Comparison of ENCODE assay signal across 16 cellular contexts in the genomic region with DNA sequence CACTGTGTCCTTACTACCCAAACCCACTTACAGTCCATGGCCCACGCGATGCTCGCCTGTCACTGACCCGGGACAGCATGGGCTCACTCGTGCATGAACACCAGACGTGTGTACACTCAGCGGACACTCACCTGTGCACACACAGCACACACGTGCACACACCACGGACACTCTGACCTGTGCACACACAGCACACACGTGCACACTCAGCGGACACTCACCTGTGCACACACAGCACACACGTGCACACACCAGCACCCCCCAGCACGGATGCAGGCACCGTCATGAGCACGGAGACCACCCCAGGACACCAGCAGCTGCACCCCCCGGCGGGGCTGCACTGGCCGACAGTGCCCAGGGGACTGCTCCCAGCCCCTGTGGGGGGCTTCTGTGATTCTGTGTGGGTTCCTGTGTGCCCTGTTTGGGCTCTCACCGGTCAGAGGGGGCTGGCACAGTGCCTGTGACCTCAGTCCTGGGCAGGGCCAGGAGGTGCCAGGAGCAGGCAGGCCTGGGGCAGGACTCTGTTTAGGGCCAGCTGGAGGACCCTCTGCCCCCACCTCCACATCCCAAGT. TPM values are rescaled to one million over a fixed set of nuclear protein-coding genes. Genes with fewer than 3 reads are reported as not detected.
DNase-seq lines count a peak whose midpoint lies in the region; ATAC-seq, FAIRE-seq and TF ChIP-seq lines count a peak whose summit lies in the region.
"Had no signal": no experiment of that assay in that cellular context is flagged by ENCODE, and none has a peak within 500 bp of the region (broad histone marks: within the 10 kb centered on the region; RNA-seq: fewer than 3 reads in every experiment).

No MANE protein-coding gene starts in this region.

- peaks cover 11% of the 10 kb centered on the region; the same call in 1 of the 2 replicates for H3K23me2 ChIP-seq in H1 (ENCODE audit: low read depth, low read length)

- no peaks in the 10 kb centered on the region for H3K79me1 ChIP-seq in H1 (ENCODE audit: low read depth, low read length)

- H3K14ac ChIP-seq in H1 (ENCODE audit: insufficient read length): no peak overlapping the region

- H4K8ac ChIP-seq in H1 (ENCODE audit: extremely low read depth, insufficient read depth, low read length): no peak overlapping the region; the same call in 1 of the 2 replicates

- no peak overlapping the region for H2BK20ac ChIP-seq in H1 (ENCODE audit: low read length)

- POLR2A ChIA-PET in H1 (lab: Charles Lee; ENCODE audit: partially characterized antibody): interaction anchor here (1.3 kb wide), 2 partner anchors 13 to 15 kb away, joined by 3 read pairs; no protein-coding TSS in a partner anchor

- H3K9me3 ChIP-seq in cardiac muscle cell (ENCODE audit: low read depth) (no peaks in the 10 kb centered on the region), H1 (ENCODE audit: insufficient read depth in 2 of 2, low read depth in 1 of 2, low read length in 1 of 2) (no peaks in the 10 kb centered on the region), parathyroid adenoma (ENCODE audit: control insufficient read depth, low read length) (no peaks in the 10 kb centered on the region), upper lobe of left lung (no peaks in the 10 kb centered on the region)
- H3K9me3 ChIP-seq: MG63, ovary had no signal

- DNase-seq in cardiac muscle cell (ENCODE audit: low read depth in 1 of 2, low spot score in 1 of 2) (no peak), Right ventricle myocardium superior (no peak), H1 (ENCODE audit: low read depth in 1 of 2, low spot score in 2 of 2) (no peak), upper lobe of left lung (peak in 1 of 2 donors; percentile 79), NCI-H187 (lab: John Stamatoyannopoulos, UW) (no peak), T-helper 1 cell (no peak), HuH-7 (ENCODE audit: low spot score) (no peak)
- DNase-seq: activated CD8-positive, alpha-beta memory T cell treated with anti-CD3 and anti-CD28 coated beads, Interleukin-2, amount 10 ng/mL, durations not matched to agents 7 days and 5 days; HFFc6; MG63; NCI-H2029 treated with DMSO at 0.1 percent for 48 hours; NCI-H510A treated with DMSO at 0.1 percent for 48 hours; ovary; SHP77 treated with DMSO at 0.1 percent for 48 hours had no signal

- H3K4ac ChIP-seq in H1 (replicated peaks; ENCODE audit: insufficient read length, low read depth, low read length): peak overlapping the region; percentile 53

- H3K4me1 ChIP-seq in cardiac muscle cell (ENCODE audit: low read depth) (peaks cover 36% of the 10 kb centered on the region), H1 (replicated peaks in 1 of 4; ENCODE audit: control insufficient read depth in 3 of 4, insufficient read depth in 4 of 4, low read length in 3 of 4) (peaks cover 5 to 21% (median 11%) of the 10 kb centered on the region in 4 experiments), parathyroid adenoma (peaks cover 5% of the 10 kb centered on the region), upper lobe of left lung (peaks cover 31 to 56% (median 37%) of the 10 kb centered on the region in 4 donors)

- TF ChIP-seq EP300 in H1 (IDR thresholded peaks at IDR 0.05; ENCODE audit: borderline replicate concordance in 1 of 2, low read depth in 2 of 2, low read length in 2 of 2) (no peak), upper lobe of left lung (IDR thresholded peaks at IDR 0.05) (no peak)

- TF ChIP-seq CTCF in cardiac muscle cell (IDR thresholded peaks at IDR 0.05; ENCODE audit: low read depth, low read length) (no peak), H1 (IDR thresholded peaks at IDR 0.05; ENCODE audit: control extremely low read depth in 1 of 3, insufficient read depth in 1 of 3, low read depth in 1 of 3, low read length in 3 of 3) (no peak), parathyroid adenoma (IDR thresholded peaks at IDR 0.05) (no peak), upper lobe of left lung (IDR thresholded peaks at IDR 0.05) (no peak)

- peak overlapping the region; percentile 75 for H2BK5ac ChIP-seq in H1 (ENCODE audit: low read depth, low read length)

- no peaks in the 10 kb centered on the region for H3K79me2 ChIP-seq in H1 (ENCODE audit: control insufficient read depth in 1 of 2, insufficient read depth in 2 of 2, low read length in 2 of 2)
- H3K79me2 ChIP-seq in parathyroid adenoma: no peaks in the 10 kb centered on the region

- H3K9ac ChIP-seq in H1 (replicated peaks in 1 of 4; ENCODE audit: extremely low read depth in 1 of 4, low read depth in 3 of 4, low read length in 3 of 4): no peak overlapping the region
- H3K9ac ChIP-seq in parathyroid adenoma: no peak overlapping the region

- no peak for FAIRE-seq in H1 (lab: Jason Lieb, UNC)
- FAIRE-seq: colon had no signal

- TF ChIP-seq POLR2A in H1 (IDR thresholded peaks at IDR 0.05; ENCODE audit: control extremely low read depth in 1 of 2, low read depth in 2 of 2, low read length in 2 of 2) (no peak), upper lobe of left lung (IDR thresholded peaks at IDR 0.05) (no peak)

- peak overlapping the region; percentile 92 for H3K23ac ChIP-seq in H1 (ENCODE audit: insufficient read length)

- H3K36me3 ChIP-seq in cardiac muscle cell (no peaks in the 10 kb centered on the region), H1 (ENCODE audit: control insufficient read depth in 2 of 4, insufficient read depth in 4 of 4, low read length in 3 of 4) (no peaks in the 10 kb centered on the region), parathyroid adenoma (ENCODE audit: control insufficient read depth, insufficient read depth, low read length) (no peaks in the 10 kb centered on the region), upper lobe of left lung (no peaks in the 10 kb centered on the region)
- H3K36me3 ChIP-seq: MG63, ovary had no signal

- no peak overlapping the region for H2BK120ac ChIP-seq in H1 (replicated peaks; ENCODE audit: low read depth, low read length)

- intact Hi-C loops in Right ventricle myocardium superior (cut with DNase I): no loop called here

- ATAC-seq in Right ventricle myocardium superior (ENCODE audit: poor library complexity): no peak
- ATAC-seq in upper lobe of left lung (ENCODE audit: low FRiP score in 2 of 2): no peak
- ATAC-seq: activated CD8-positive, alpha-beta memory T cell treated with anti-CD3 and anti-CD28 coated beads, Interleukin-2, amount 10 ng/mL, durations not matched to agents 7 days and 5 days had no signal

- no peak overlapping the region for H3K56ac ChIP-seq in H1 (replicated peaks; ENCODE audit: insufficient read length, low read depth, low read length)

- H3K18ac ChIP-seq in H1 (ENCODE audit: extremely low read depth, low read length): peak overlapping the region; percentile 48; the same call in 1 of the 2 replicates

- H3K4me2 ChIP-seq in H1 (ENCODE audit: insufficient read depth in 1 of 2, low read depth in 2 of 2, low read length in 2 of 2): no peak overlapping the region
- no peak overlapping the region for H3K4me2 ChIP-seq in parathyroid adenoma (ENCODE audit: low read length)

- H4K91ac ChIP-seq in H1 (replicated peaks; ENCODE audit: insufficient read length, low read length): peak overlapping the region; percentile 91

- no peak for TF ChIP-seq RAD21 in H1 (IDR thresholded peaks at IDR 0.05 in 1 of 2, conservative IDR thresholded peaks at IDR 0.05 in 1 of 2; ENCODE audit: low read depth in 2 of 2, low read length in 2 of 2)

- CTCF ChIA-PET in H1 (lab: Charles Lee; ENCODE audit: partially characterized antibody): interaction anchor here (0.8 to 2.1 kb wide), 5 partner anchors 17 to 121 kb away, joined by 3 to 6 read pairs (median 3); no protein-coding TSS in a partner anchor

- H3K4me3 ChIP-seq in cardiac muscle cell (no peak overlapping the region), H1 (ENCODE audit: extremely low read depth in 1 of 4, insufficient read depth in 2 of 4, low read depth in 3 of 4, low read length in 4 of 4) (no peak overlapping the region), parathyroid adenoma (ENCODE audit: low read depth, low read length) (no peak overlapping the region), upper lobe of left lung (no peak overlapping the region)
- H3K4me3 ChIP-seq: MG63, ovary had no signal

- H3K27me3 ChIP-seq in cardiac muscle cell: no peaks in the 10 kb centered on the region
- no peaks in the 10 kb centered on the region; a peak in 1 of 7 replicates for H3K27me3 ChIP-seq in H1 (replicated peaks in 1 of 4; ENCODE audit: control insufficient read depth in 3 of 4, extremely low read depth in 1 of 4, insufficient read depth in 3 of 4, low read length in 3 of 4)
- H3K27me3 ChIP-seq in parathyroid adenoma (ENCODE audit: control insufficient read depth, insufficient read depth, low read length): no peaks in the 10 kb centered on the region
- no peaks in the 10 kb centered on the region for H3K27me3 ChIP-seq in upper lobe of left lung
- H3K27me3 ChIP-seq: MG63, ovary had no signal

- H3K27ac ChIP-seq in cardiac muscle cell (peak overlapping the region; percentile 92), H1 (ENCODE audit: low read depth, low read length) (no peak overlapping the region), parathyroid adenoma (peak overlapping the region; percentile 51), upper lobe of left lung (peak overlapping the region; percentile 95 to 100 (median 98))
- H3K27ac ChIP-seq: ovary had no signal

- no peak overlapping the region for H4K5ac ChIP-seq in H1 (ENCODE audit: insufficient read length, low read depth, low read length)

- H2AK5ac ChIP-seq in H1 (ENCODE audit: low read depth, low read length): 0 out of 2 replicates have a peak overlapping the region, but pooled peaks have one; percentile 82

- peak overlapping the region; percentile 87; the same call in 1 of the 2 replicates for H2BK12ac ChIP-seq in H1 (ENCODE audit: low read depth, low read length)

- WGBS in H1 (ENCODE audit: extremely low coverage in 1 of 2, insufficient coverage in 1 of 2, insufficient read length in 1 of 2, insufficient replicate concordance in 2 of 2, low coverage in 1 of 2, low lambda C conversion rate in 2 of 2, missing lambda C conversion rate in 1 of 2), 2 experiments: 94% methylated on average over 19 of the region's 19 CpGs; no CpG with 5 or more reads in 1 of the 2 experiments
- 87 to 93% methylated on average over 3 to 13 of the region's 19 CpGs for WGBS in upper lobe of left lung, 2 donors

- H2BK15ac ChIP-seq in H1 (ENCODE audit: low read length): no peak overlapping the region

- peaks cover 0 to 3% of the 10 kb centered on the region in 2 experiments for H4K20me1 ChIP-seq in H1 (replicated peaks in 1 of 2; ENCODE audit: control insufficient read depth in 1 of 2, insufficient read depth in 2 of 2, low read length in 2 of 2)

- H2AFZ ChIP-seq in H1 (ENCODE audit: low read length) (no peak overlapping the region), parathyroid adenoma (no peak overlapping the region)

RNA-seq across cellular contexts. Expression of a gene that starts 20.2 kb away (rescaled TPM):
- total RNA-seq in cardiac muscle cell: 36.0 and 109 TPM in 2 replicates
- polyA plus RNA-seq in cardiac muscle cell: 37.6 and 112 TPM in 2 replicates
- 22.1 TPM for total RNA-seq in Right ventricle myocardium superior
- 36.6 and 39.4 TPM in 2 replicates for total RNA-seq in H1 (2021; fragmentation: NEBNext Ultra II Directional; extraction: Animal tissue kit (Norgen Biotek cat#: 25700))
- polyA plus RNA-seq in H1 (2011; rRNA removed): 24.5 and 34.3 TPM in 2 replicates
- 35.6 TPM for polyA plus RNA-seq in H1 (2011; cell fraction: cytosol; rRNA removed)
- 52.5 TPM for polyA plus RNA-seq in H1 (2011; cell fraction: nucleus; rRNA removed)
- 19.3 to 35.8 TPM (median 34.6 TPM) in 4 replicates for polyA plus RNA-seq in H1 (2012, experiment 1 of 2)
- 23.7 TPM for polyA plus RNA-seq in H1 (2012, experiment 2 of 2)
- 24.9 TPM for polyA plus RNA-seq in H1 (2013, experiment 1 of 2)
- polyA plus RNA-seq in H1 (2013, experiment 2 of 2): 26.3 TPM
- polyA minus RNA-seq in H1 (2011; rRNA and poly(A)+ RNA removed): 6.1 and 8.2 TPM in 2 replicates
- polyA minus RNA-seq in H1 (2011; cell fraction: cytosol; rRNA and poly(A)+ RNA removed): 8.7 TPM
- 8.0 TPM for polyA minus RNA-seq in H1 (2011; cell fraction: nucleus; rRNA and poly(A)+ RNA removed)
- total RNA-seq in upper lobe of left lung: 10 to 100 TPM; 31.2 to 72.6 (median 46.9) TPM

RNA-seq across cellular contexts. Expression of a gene that starts 20.4 kb away (rescaled TPM):
- 10.5 and 21.0 TPM in 2 replicates for total RNA-seq in cardiac muscle cell
- polyA plus RNA-seq in cardiac muscle cell: 19.2 and 38.0 TPM in 2 replicates
- total RNA-seq in Right ventricle myocardium superior: 13.8 TPM
- total RNA-seq in H1 (2021; fragmentation: NEBNext Ultra II Directional; extraction: Animal tissue kit (Norgen Biotek cat#: 25700)): 22.5 and 25.0 TPM in 2 replicates
- 13.4 and 24.1 TPM in 2 replicates for polyA plus RNA-seq in H1 (2011; rRNA removed)
- polyA plus RNA-seq in H1 (2011; cell fraction: cytosol; rRNA removed): 16.1 TPM
- 28.5 TPM for polyA plus RNA-seq in H1 (2011; cell fraction: nucleus; rRNA removed)
- 14.6 to 25.7 TPM (median 22.3 TPM) in 4 replicates for polyA plus RNA-seq in H1 (2012, experiment 1 of 2)
- polyA plus RNA-seq in H1 (2012, experiment 2 of 2): 19.9 TPM
- polyA plus RNA-seq in H1 (2013, experiment 1 of 2): 23.8 TPM
- 25.7 TPM for polyA plus RNA-seq in H1 (2013, experiment 2 of 2)
- polyA minus RNA-seq in H1 (2011; rRNA and poly(A)+ RNA removed): 20.3 and 23.2 TPM in 2 replicates
- polyA minus RNA-seq in H1 (2011; cell fraction: cytosol; rRNA and poly(A)+ RNA removed): 11.2 TPM
- 7.9 TPM for polyA minus RNA-seq in H1 (2011; cell fraction: nucleus; rRNA and poly(A)+ RNA removed)
- total RNA-seq in upper lobe of left lung: 10 to 100 TPM; 14.2 to 32.5 (median 22.3) TPM

RNA-seq across cellular contexts. Expression of a gene that starts 21.9 kb away (rescaled TPM):
- total RNA-seq in cardiac muscle cell: 37.4 and 62.2 TPM in 2 replicates
- 46.1 and 74.4 TPM in 2 replicates for polyA plus RNA-seq in cardiac muscle cell
- 61.5 TPM for total RNA-seq in Right ventricle myocardium superior
- 30.0 and 31.2 TPM in 2 replicates for total RNA-seq in H1 (2021; fragmentation: NEBNext Ultra II Directional; extraction: Animal tissue kit (Norgen Biotek cat#: 25700))
- polyA plus RNA-seq in H1 (2011; rRNA removed): 22.6 and 40.2 TPM in 2 replicates
- 20.5 TPM for polyA plus RNA-seq in H1 (2011; cell fraction: cytosol; rRNA removed)
- polyA plus RNA-seq in H1 (2011; cell fraction: nucleus; rRNA removed): 43.4 TPM
- 16.0 to 28.8 TPM (median 24.5 TPM) in 4 replicates for polyA plus RNA-seq in H1 (2012, experiment 1 of 2)
- polyA plus RNA-seq in H1 (2012, experiment 2 of 2): 23.8 TPM
- polyA plus RNA-seq in H1 (2013, experiment 1 of 2): 20.9 TPM
- 21.1 TPM for polyA plus RNA-seq in H1 (2013, experiment 2 of 2)
- polyA minus RNA-seq in H1 (2011; rRNA and poly(A)+ RNA removed): 3.8 and 3.9 TPM in 2 replicates
- 17.7 TPM for polyA minus RNA-seq in H1 (2011; cell fraction: cytosol; rRNA and poly(A)+ RNA removed)
- 20.5 TPM for polyA minus RNA-seq in H1 (2011; cell fraction: nucleus; rRNA and poly(A)+ RNA removed)
- 100 to 1,000 TPM; 131 to 246 (median 156) TPM for total RNA-seq in upper lobe of left lung
